ENCODE assay signal across 1 cellular context in the genomic region with DNA sequence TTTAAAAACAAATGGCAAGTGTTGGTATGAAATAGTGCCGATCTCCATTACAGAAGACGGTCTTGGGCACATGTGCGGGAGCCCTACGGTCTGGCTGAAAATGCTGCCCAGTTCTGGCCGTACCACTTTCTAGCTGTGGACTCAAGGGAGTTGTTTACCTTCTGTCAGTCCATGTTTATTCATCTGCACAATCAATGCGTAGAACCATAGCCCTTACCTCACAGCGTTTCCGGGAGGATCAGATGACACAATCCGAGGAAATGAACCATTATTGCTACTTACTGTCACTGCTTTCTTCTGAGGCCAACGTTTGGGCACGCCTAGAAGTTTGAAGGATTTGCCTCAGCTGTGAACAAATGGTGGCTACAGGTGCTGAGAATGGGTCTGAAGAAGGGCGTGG.
TF ChIP-seq lines count a peak whose summit lies in the region.

No MANE protein-coding gene starts in this region.

TF ChIP-seq in HepG2, 621 proteins besides CTCF, POLR2A, EP300 and RAD21 (continued from another document and continues in another):
- TF ChIP-seq ZNF619 (CRISPR knock-in tag; IDR thresholded peaks at IDR 0.05) (no peak), HMGA1 (CRISPR knock-in tag; conservative IDR thresholded peaks at IDR 0.05) (no peak), ZMYM3 (CRISPR knock-in tag; IDR thresholded peaks at IDR 0.05) (peak; percentile 83), CBX5 (CRISPR knock-in tag; IDR thresholded peaks at IDR 0.05; ENCODE audit: borderline replicate concordance) (peak; percentile 71; the same call in 1 of the 2 replicates), GATAD1 (CRISPR knock-in tag; IDR thresholded peaks at IDR 0.05) (peak; percentile 35; the same call in 1 of the 2 replicates), SRSF1 (optimal IDR thresholded peaks at IDR 0.05; ENCODE audit: low read depth, low read length) (no peak), ETV5 (CRISPR knock-in tag; IDR thresholded peaks at IDR 0.05; ENCODE audit: borderline replicate concordance) (peak; percentile 98), ATF7-NPFF (CRISPR knock-in tag; IDR thresholded peaks at IDR 0.05; ENCODE audit: low read depth) (no peak), ISX (CRISPR knock-in tag; conservative IDR thresholded peaks at IDR 0.05) (no peak), ZSCAN29 (CRISPR knock-in tag; conservative IDR thresholded peaks at IDR 0.05) (0 out of 2 replicates have a peak, but pooled peaks have one; percentile 43), ZNF737 (CRISPR knock-in tag; IDR thresholded peaks at IDR 0.05; ENCODE audit: borderline replicate concordance) (no peak), SMC3 (IDR thresholded peaks at IDR 0.05; ENCODE audit: low read length) (peak; percentile 37), ZFP1 (CRISPR knock-in tag; IDR thresholded peaks at IDR 0.05) (no peak), SAP130 (CRISPR knock-in tag; IDR thresholded peaks at IDR 0.05; ENCODE audit: low read depth) (peak; percentile 95), SAFB2 (CRISPR knock-in tag; IDR thresholded peaks at IDR 0.05; ENCODE audit: borderline replicate concordance, low read depth) (no peak), REPIN1 (CRISPR knock-in tag; IDR thresholded peaks at IDR 0.05; ENCODE audit: borderline replicate concordance, low read depth) (no peak), SKI (IDR thresholded peaks at IDR 0.05; ENCODE audit: partially characterized antibody) (peak; percentile 82), YY1 (IDR thresholded peaks at IDR 0.05; ENCODE audit: insufficient read depth, insufficient replicate concordance, low read depth, low read length) (no peak), MXD4 (CRISPR knock-in tag; IDR thresholded peaks at IDR 0.05) (peak; percentile 48; the same call in 1 of the 2 replicates), SRF (IDR thresholded peaks at IDR 0.05; ENCODE audit: low read depth, low read length) (no peak), KDM2A (CRISPR knock-in tag; IDR thresholded peaks at IDR 0.05; ENCODE audit: borderline replicate concordance, low read depth) (peak; percentile 54; the same call in 1 of the 2 replicates), ZSCAN12 (CRISPR knock-in tag; IDR thresholded peaks at IDR 0.05) (no peak), MAF1 (CRISPR knock-in tag; IDR thresholded peaks at IDR 0.05; ENCODE audit: borderline replicate concordance) (no peak)
- TF ChIP-seq, protein P1, sequence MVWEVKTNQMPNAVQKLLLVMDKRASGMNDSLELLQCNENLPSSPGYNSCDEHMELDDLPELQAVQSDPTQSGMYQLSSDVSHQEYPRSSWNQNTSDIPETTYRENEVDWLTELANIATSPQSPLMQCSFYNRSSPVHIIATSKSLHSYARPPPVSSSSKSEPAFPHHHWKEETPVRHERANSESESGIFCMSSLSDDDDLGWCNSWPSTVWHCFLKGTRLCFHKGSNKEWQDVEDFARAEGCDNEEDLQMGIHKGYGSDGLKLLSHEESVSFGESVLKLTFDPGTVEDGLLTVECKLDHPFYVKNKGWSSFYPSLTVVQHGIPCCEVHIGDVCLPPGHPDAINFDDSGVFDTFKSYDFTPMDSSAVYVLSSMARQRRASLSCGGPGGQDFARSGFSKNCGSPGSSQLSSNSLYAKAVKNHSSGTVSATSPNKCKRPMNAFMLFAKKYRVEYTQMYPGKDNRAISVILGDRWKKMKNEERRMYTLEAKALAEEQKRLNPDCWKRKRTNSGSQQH (CRISPR knock-in tag; IDR thresholded peaks at IDR 0.05; ENCODE audit: low read depth), result peak; percentile 67; the same call in 1 of the 2 replicates
- TF ChIP-seq, protein P2, sequence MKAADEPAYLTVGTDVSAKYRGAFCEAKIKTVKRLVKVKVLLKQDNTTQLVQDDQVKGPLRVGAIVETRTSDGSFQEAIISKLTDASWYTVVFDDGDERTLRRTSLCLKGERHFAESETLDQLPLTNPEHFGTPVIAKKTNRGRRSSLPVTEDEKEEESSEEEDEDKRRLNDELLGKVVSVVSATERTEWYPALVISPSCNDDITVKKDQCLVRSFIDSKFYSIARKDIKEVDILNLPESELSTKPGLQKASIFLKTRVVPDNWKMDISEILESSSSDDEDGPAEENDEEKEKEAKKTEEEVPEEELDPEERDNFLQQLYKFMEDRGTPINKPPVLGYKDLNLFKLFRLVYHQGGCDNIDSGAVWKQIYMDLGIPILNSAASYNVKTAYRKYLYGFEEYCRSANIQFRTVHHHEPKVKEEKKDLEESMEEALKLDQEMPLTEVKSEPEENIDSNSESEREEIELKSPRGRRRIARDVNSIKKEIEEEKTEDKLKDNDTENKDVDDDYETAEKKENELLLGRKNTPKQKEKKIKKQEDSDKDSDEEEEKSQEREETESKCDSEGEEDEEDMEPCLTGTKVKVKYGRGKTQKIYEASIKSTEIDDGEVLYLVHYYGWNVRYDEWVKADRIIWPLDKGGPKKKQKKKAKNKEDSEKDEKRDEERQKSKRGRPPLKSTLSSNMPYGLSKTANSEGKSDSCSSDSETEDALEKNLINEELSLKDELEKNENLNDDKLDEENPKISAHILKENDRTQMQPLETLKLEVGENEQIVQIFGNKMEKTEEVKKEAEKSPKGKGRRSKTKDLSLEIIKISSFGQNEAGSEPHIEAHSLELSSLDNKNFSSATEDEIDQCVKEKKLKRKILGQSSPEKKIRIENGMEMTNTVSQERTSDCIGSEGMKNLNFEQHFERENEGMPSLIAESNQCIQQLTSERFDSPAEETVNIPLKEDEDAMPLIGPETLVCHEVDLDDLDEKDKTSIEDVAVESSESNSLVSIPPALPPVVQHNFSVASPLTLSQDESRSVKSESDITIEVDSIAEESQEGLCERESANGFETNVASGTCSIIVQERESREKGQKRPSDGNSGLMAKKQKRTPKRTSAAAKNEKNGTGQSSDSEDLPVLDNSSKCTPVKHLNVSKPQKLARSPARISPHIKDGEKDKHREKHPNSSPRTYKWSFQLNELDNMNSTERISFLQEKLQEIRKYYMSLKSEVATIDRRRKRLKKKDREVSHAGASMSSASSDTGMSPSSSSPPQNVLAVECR (CRISPR knock-in tag; IDR thresholded peaks at IDR 0.05; ENCODE audit: borderline replicate concordance), result peak; percentile 66; the same call in 1 of the 2 replicates
- TF ChIP-seq, protein P3, sequence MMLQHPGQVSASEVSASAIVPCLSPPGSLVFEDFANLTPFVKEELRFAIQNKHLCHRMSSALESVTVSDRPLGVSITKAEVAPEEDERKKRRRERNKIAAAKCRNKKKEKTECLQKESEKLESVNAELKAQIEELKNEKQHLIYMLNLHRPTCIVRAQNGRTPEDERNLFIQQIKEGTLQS (CRISPR knock-in tag; IDR thresholded peaks at IDR 0.05), result no peak
- TF ChIP-seq, protein P4, sequence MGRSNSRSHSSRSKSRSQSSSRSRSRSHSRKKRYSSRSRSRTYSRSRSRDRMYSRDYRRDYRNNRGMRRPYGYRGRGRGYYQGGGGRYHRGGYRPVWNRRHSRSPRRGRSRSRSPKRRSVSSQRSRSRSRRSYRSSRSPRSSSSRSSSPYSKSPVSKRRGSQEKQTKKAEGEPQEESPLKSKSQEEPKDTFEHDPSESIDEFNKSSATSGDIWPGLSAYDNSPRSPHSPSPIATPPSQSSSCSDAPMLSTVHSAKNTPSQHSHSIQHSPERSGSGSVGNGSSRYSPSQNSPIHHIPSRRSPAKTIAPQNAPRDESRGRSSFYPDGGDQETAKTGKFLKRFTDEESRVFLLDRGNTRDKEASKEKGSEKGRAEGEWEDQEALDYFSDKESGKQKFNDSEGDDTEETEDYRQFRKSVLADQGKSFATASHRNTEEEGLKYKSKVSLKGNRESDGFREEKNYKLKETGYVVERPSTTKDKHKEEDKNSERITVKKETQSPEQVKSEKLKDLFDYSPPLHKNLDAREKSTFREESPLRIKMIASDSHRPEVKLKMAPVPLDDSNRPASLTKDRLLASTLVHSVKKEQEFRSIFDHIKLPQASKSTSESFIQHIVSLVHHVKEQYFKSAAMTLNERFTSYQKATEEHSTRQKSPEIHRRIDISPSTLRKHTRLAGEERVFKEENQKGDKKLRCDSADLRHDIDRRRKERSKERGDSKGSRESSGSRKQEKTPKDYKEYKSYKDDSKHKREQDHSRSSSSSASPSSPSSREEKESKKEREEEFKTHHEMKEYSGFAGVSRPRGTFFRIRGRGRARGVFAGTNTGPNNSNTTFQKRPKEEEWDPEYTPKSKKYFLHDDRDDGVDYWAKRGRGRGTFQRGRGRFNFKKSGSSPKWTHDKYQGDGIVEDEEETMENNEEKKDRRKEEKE (IDR thresholded peaks at IDR 0.05), result no peak
- TF ChIP-seq, protein P5, sequence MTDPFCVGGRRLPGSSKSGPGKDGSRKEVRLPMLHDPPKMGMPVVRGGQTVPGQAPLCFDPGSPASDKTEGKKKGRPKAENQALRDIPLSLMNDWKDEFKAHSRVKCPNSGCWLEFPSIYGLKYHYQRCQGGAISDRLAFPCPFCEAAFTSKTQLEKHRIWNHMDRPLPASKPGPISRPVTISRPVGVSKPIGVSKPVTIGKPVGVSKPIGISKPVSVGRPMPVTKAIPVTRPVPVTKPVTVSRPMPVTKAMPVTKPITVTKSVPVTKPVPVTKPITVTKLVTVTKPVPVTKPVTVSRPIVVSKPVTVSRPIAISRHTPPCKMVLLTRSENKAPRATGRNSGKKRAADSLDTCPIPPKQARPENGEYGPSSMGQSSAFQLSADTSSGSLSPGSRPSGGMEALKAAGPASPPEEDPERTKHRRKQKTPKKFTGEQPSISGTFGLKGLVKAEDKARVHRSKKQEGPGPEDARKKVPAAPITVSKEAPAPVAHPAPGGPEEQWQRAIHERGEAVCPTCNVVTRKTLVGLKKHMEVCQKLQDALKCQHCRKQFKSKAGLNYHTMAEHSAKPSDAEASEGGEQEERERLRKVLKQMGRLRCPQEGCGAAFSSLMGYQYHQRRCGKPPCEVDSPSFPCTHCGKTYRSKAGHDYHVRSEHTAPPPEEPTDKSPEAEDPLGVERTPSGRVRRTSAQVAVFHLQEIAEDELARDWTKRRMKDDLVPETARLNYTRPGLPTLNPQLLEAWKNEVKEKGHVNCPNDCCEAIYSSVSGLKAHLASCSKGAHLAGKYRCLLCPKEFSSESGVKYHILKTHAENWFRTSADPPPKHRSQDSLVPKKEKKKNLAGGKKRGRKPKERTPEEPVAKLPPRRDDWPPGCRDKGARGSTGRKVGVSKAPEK (CRISPR knock-in tag; IDR thresholded peaks at IDR 0.05; ENCODE audit: borderline replicate concordance), result no peak
- TF ChIP-seq, protein P6, sequence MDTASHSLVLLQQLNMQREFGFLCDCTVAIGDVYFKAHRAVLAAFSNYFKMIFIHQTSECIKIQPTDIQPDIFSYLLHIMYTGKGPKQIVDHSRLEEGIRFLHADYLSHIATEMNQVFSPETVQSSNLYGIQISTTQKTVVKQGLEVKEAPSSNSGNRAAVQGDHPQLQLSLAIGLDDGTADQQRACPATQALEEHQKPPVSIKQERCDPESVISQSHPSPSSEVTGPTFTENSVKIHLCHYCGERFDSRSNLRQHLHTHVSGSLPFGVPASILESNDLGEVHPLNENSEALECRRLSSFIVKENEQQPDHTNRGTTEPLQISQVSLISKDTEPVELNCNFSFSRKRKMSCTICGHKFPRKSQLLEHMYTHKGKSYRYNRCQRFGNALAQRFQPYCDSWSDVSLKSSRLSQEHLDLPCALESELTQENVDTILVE (CRISPR knock-in tag; IDR thresholded peaks at IDR 0.05), result peak; percentile 70; the same call in 1 of the 2 replicates
- TF ChIP-seq, protein P7, sequence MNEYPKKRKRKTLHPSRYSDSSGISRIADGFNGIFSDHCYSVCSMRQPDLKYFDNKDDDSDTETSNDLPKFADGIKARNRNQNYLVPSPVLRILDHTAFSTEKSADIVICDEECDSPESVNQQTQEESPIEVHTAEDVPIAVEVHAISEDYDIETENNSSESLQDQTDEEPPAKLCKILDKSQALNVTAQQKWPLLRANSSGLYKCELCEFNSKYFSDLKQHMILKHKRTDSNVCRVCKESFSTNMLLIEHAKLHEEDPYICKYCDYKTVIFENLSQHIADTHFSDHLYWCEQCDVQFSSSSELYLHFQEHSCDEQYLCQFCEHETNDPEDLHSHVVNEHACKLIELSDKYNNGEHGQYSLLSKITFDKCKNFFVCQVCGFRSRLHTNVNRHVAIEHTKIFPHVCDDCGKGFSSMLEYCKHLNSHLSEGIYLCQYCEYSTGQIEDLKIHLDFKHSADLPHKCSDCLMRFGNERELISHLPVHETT (CRISPR knock-in tag; conservative IDR thresholded peaks at IDR 0.05), result no peak
- TF ChIP-seq, protein P8, sequence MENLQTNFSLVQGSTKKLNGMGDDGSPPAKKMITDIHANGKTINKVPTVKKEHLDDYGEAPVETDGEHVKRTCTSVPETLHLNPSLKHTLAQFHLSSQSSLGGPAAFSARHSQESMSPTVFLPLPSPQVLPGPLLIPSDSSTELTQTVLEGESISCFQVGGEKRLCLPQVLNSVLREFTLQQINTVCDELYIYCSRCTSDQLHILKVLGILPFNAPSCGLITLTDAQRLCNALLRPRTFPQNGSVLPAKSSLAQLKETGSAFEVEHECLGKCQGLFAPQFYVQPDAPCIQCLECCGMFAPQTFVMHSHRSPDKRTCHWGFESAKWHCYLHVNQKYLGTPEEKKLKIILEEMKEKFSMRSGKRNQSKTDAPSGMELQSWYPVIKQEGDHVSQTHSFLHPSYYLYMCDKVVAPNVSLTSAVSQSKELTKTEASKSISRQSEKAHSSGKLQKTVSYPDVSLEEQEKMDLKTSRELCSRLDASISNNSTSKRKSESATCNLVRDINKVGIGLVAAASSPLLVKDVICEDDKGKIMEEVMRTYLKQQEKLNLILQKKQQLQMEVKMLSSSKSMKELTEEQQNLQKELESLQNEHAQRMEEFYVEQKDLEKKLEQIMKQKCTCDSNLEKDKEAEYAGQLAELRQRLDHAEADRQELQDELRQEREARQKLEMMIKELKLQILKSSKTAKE (CRISPR knock-in tag; IDR thresholded peaks at IDR 0.05; ENCODE audit: borderline replicate concordance), result peak; percentile 70; the same call in 1 of the 2 replicates
- TF ChIP-seq, protein P9, sequence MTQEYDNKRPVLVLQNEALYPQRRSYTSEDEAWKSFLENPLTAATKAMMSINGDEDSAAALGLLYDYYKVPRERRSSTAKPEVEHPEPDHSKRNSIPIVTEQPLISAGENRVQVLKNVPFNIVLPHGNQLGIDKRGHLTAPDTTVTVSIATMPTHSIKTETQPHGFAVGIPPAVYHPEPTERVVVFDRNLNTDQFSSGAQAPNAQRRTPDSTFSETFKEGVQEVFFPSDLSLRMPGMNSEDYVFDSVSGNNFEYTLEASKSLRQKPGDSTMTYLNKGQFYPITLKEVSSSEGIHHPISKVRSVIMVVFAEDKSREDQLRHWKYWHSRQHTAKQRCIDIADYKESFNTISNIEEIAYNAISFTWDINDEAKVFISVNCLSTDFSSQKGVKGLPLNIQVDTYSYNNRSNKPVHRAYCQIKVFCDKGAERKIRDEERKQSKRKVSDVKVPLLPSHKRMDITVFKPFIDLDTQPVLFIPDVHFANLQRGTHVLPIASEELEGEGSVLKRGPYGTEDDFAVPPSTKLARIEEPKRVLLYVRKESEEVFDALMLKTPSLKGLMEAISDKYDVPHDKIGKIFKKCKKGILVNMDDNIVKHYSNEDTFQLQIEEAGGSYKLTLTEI (CRISPR knock-in tag; conservative IDR thresholded peaks at IDR 0.05), result no peak
- TF ChIP-seq, protein P10, sequence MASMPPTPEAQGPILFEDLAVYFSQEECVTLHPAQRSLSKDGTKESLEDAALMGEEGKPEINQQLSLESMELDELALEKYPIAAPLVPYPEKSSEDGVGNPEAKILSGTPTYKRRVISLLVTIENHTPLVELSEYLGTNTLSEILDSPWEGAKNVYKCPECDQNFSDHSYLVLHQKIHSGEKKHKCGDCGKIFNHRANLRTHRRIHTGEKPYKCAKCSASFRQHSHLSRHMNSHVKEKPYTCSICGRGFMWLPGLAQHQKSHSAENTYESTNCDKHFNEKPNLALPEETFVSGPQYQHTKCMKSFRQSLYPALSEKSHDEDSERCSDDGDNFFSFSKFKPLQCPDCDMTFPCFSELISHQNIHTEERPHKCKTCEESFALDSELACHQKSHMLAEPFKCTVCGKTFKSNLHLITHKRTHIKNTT (CRISPR knock-in tag; IDR thresholded peaks at IDR 0.05), result no peak
- TF ChIP-seq, protein P11, sequence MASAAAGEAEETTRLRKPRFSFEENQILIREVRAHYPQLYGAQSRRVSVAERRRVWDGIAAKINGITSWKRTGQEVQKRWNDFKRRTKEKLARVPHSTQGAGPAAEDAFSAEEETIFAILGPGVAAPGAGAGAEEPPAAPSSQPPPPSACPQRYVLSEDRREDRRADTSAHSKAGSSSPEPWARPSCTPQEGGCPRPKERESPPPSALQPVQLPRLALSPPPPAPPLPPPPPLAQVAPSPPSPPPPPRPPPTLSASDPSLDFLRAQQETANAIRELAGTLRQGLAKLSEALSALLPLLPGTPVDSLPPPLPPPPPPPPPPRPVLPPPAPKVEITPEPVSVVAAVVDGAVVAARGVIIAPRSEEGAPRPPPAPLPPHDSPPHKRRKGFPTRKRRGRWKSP (CRISPR knock-in tag; IDR thresholded peaks at IDR 0.05), result no peak
